Comparison of ENCODE assay signal across 8 cellular contexts in the genomic region with DNA sequence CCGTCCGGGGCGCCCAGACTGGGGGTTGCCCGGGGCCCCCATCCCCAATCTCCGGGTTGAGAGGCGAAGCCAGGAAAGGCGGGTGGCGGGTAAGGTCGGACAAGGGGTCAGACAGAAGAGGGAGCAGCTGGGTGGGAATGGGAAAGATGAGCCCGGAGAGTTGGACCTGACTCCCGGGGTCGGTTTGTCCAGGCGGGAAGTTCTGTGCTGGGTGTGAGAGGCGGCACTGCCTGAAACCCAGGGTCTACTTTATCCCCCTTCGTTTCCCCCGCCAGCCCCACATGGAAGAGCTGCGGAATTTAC. TPM values are rescaled to one million over a fixed set of nuclear protein-coding genes. Genes with fewer than 3 reads are reported as not detected.
DNase-seq lines count a peak whose midpoint lies in the region; ATAC-seq and TF ChIP-seq lines count a peak whose summit lies in the region.

No MANE protein-coding gene starts in this region.

- no peak for TF ChIP-seq POLR2A in esophagus muscularis mucosa (IDR thresholded peaks at IDR 0.05; ENCODE audit: low read depth)

- H3K4me1 Mint-ChIP-seq in progenitor cell of endocrine pancreas (ENCODE audit: low read depth) = peaks cover 37% of the 10 kb centered on the region

- peak overlapping the region; percentile 68 for H3K4me3 ChIP-seq in SJCRH30
- peak overlapping the region; percentile 72 to 94 (median 90) for H3K4me3 ChIP-seq in esophagus muscularis mucosa

- peaks cover 9% of the 10 kb centered on the region for H3K36me3 ChIP-seq in SJCRH30
- H3K36me3 ChIP-seq in esophagus muscularis mucosa = peaks cover 8 to 15% (median 13%) of the 10 kb centered on the region in 4 donors

- no peaks in the 10 kb centered on the region for H3K36me3 Mint-ChIP-seq in progenitor cell of endocrine pancreas (ENCODE audit: insufficient read depth)

- 2% methylated on average over 16 of the region's 17 CpGs for WGBS in esophagus muscularis mucosa

- H3K27me3 Mint-ChIP-seq in progenitor cell of endocrine pancreas = no peaks in the 10 kb centered on the region

- no peak for TF ChIP-seq EP300 in esophagus muscularis mucosa (IDR thresholded peaks at IDR 0.05)

- peak; percentile 47 for DNase-seq in Daoy (ENCODE audit: low read depth)
- DNase-seq in SJCRH30 = no peak
- no peak for DNase-seq in esophagus muscularis mucosa (ENCODE audit: extremely low spot score)
- no peak for DNase-seq in progenitor cell of endocrine pancreas (ENCODE audit: low spot score, unreplicated experiment)
- no peak for DNase-seq in HCEC 1CT
- DNase-seq in NK-92 treated with Interleukin-12 subunit alpha and Interleukin-12 subunit beta, amount 100 ng/mL, for 24 hours (lab: John Stamatoyannopoulos, UW) = no peak
- DNase-seq in NCI-H2196 (lab: John Stamatoyannopoulos, UW; ENCODE audit: unreplicated experiment) = no peak

- intact Hi-C loops in esophagus muscularis mucosa (cut with DNase I) = loop anchor here (5.0 kb wide), 2 partner anchors 33 to 52 kb away; partner anchors contain the start of gene ABCB8

- no peak for ATAC-seq in HG03045 (IDR thresholded peaks at IDR 0.05; ENCODE audit: unreplicated experiment)

- H3K9me3 ChIP-seq in SJCRH30 (replicated peaks) = no peaks in the 10 kb centered on the region
- no peaks in the 10 kb centered on the region for H3K9me3 ChIP-seq in esophagus muscularis mucosa

- H3K27ac Mint-ChIP-seq in progenitor cell of endocrine pancreas = peak overlapping the region; percentile 73

- TF ChIP-seq CTCF in esophagus muscularis mucosa (IDR thresholded peaks at IDR 0.05) (no peak), progenitor cell of endocrine pancreas (IDR thresholded peaks at IDR 0.05; ENCODE audit: unreplicated experiment) (peak; percentile 26)

- H3K9me3 Mint-ChIP-seq in progenitor cell of endocrine pancreas (ENCODE audit: low read depth) = no peaks in the 10 kb centered on the region

- peak overlapping the region; percentile 96 for H3K27ac ChIP-seq in SJCRH30
- peak overlapping the region; percentile 92 to 95 (median 93) for H3K27ac ChIP-seq in esophagus muscularis mucosa (replicated peaks in 1 of 4)

- no peaks in the 10 kb centered on the region for H3K27me3 ChIP-seq in SJCRH30
- no peaks in the 10 kb centered on the region for H3K27me3 ChIP-seq in esophagus muscularis mucosa

- H3K4me3 Mint-ChIP-seq in progenitor cell of endocrine pancreas (ENCODE audit: low read depth) = peak overlapping the region; percentile 84

- H3K4me1 ChIP-seq in SJCRH30 (peaks cover 5% of the 10 kb centered on the region; the same call in 1 of the 2 replicates), esophagus muscularis mucosa (peaks cover 54 to 70% (median 68%) of the 10 kb centered on the region in 4 donors)

RNA-seq across cellular contexts. Expression of gene SLC4A2, which starts 0.7 kb away (rescaled TPM):
- 157 and 195 TPM in 2 replicates for total RNA-seq in Daoy (2014; rRNA removed; shearing (Covaris generic))
- 129 and 132 TPM in 2 replicates for total RNA-seq in SJCRH30 (2014; rRNA removed; shearing (Covaris generic))
- 100 to 1,000 TPM in 3 of 4 donors, 10 to 100 TPM in 1; 96.8 to 165 (median 122) TPM for total RNA-seq in esophagus muscularis mucosa
- total RNA-seq in progenitor cell of endocrine pancreas = 208 and 213 TPM in 2 replicates

RNA-seq across cellular contexts. Expression of gene CDK5, which starts 2.4 kb away (rescaled TPM):
- 56.6 and 63.8 TPM in 2 replicates for total RNA-seq in Daoy (2014; rRNA removed; shearing (Covaris generic))
- 34.3 and 39.2 TPM in 2 replicates for total RNA-seq in SJCRH30 (2014; rRNA removed; shearing (Covaris generic))
- total RNA-seq in esophagus muscularis mucosa (10 to 100 TPM in 2 of 4 donors, 1 to 10 TPM in 2; 5.3 to 10.4 (median 9.7) TPM), progenitor cell of endocrine pancreas (22.6 and 24.9 TPM in 2 replicates)

RNA-seq across cellular contexts. Expression of gene ASIC3, which starts 11.7 kb away (rescaled TPM):
- 0.12 and 1.5 TPM in 2 replicates for total RNA-seq in Daoy (2014; rRNA removed; shearing (Covaris generic))
- 1.3 and 1.5 TPM in 2 replicates for total RNA-seq in SJCRH30 (2014; rRNA removed; shearing (Covaris generic))
- total RNA-seq in esophagus muscularis mucosa = 1 to 10 TPM; 1.3 to 2.9 (median 2.1) TPM
- 3.5 and 5.1 TPM in 2 replicates for total RNA-seq in progenitor cell of endocrine pancreas

RNA-seq across cellular contexts. Expression of gene FASTK, which starts 20.5 kb away (rescaled TPM):
- 93.8 and 111 TPM in 2 replicates for total RNA-seq in Daoy (2014; rRNA removed; shearing (Covaris generic))
- 62.2 and 92.8 TPM in 2 replicates for total RNA-seq in SJCRH30 (2014; rRNA removed; shearing (Covaris generic))
- total RNA-seq in esophagus muscularis mucosa = 10 to 100 TPM; 45.7 to 74.9 (median 60.4) TPM
- total RNA-seq in progenitor cell of endocrine pancreas = 75.0 and 81.9 TPM in 2 replicates

RNA-seq across cellular contexts. Expression of gene TMUB1, which starts 23.2 kb away (rescaled TPM):
- 51.2 and 61.3 TPM in 2 replicates for total RNA-seq in Daoy (2014; rRNA removed; shearing (Covaris generic))
- 43.5 and 44.2 TPM in 2 replicates for total RNA-seq in SJCRH30 (2014; rRNA removed; shearing (Covaris generic))
- total RNA-seq in esophagus muscularis mucosa (10 to 100 TPM; 39.0 to 66.6 (median 51.4) TPM), progenitor cell of endocrine pancreas (40.4 and 48.6 TPM in 2 replicates)
